In genomic region chr22:41512421-41513194, GRCh38 we compare ENCODE assay signal across 8 cellular contexts. TPM values are rescaled to one million over a fixed set of nuclear protein-coding genes. Genes with fewer than 3 reads are reported as not detected.
DNase-seq lines count a peak whose midpoint lies in the region; ATAC-seq and TF ChIP-seq lines count a peak whose summit lies in the region.

No MANE protein-coding gene starts in this region.

- H3K14ac ChIP-seq in neuronal stem cell (ENCODE audit: low read length): no peak overlapping the region

- peak overlapping the region; percentile 90 for H3K18ac ChIP-seq in neuronal stem cell (ENCODE audit: low read length)

- H2BK120ac ChIP-seq in neuronal stem cell (ENCODE audit: low read depth, low read length): peak overlapping the region; percentile 55

- H3K79me1 ChIP-seq in neuronal stem cell (ENCODE audit: low read depth, low read length): no peaks in the 10 kb centered on the region

- intact Hi-C loops in esophagus muscularis mucosa (cut with DNase I): loop anchor here (5.0 kb wide), 1 partner anchor 40 kb away; no protein-coding TSS in a partner anchor

- H3K27ac ChIP-seq in esophagus muscularis mucosa (replicated peaks in 1 of 4) (peak overlapping the region; percentile 75 to 80 (median 80)), neuronal stem cell (replicated peaks; ENCODE audit: low read length) (peak overlapping the region; percentile 48)

- H3K36me3 ChIP-seq in esophagus muscularis mucosa: peaks cover 29 to 98% (median 91%) of the 10 kb centered on the region in 4 donors
- peaks cover 36 to 87% of the 10 kb centered on the region in 2 donors for H3K36me3 ChIP-seq in neuronal stem cell (replicated peaks in 1 of 2; ENCODE audit: control insufficient read depth in 2 of 2, insufficient read depth in 2 of 2, low read length in 2 of 2)

- H3K9me3 ChIP-seq in esophagus muscularis mucosa (no peaks in the 10 kb centered on the region), neuronal stem cell (replicated peaks in 1 of 2; ENCODE audit: control insufficient read depth in 2 of 2, insufficient read depth in 1 of 2, low read depth in 1 of 2, low read length in 2 of 2) (no peaks in the 10 kb centered on the region)

- peaks cover 51 to 67% (median 62%) of the 10 kb centered on the region in 4 donors for H3K4me1 ChIP-seq in esophagus muscularis mucosa
- peaks cover 4 to 17% of the 10 kb centered on the region in 2 donors for H3K4me1 ChIP-seq in neuronal stem cell (ENCODE audit: control insufficient read depth in 2 of 2, insufficient read depth in 1 of 2, low read depth in 1 of 2, low read length in 2 of 2)

- H2BK5ac ChIP-seq in neuronal stem cell (ENCODE audit: low read length): peak overlapping the region; percentile 21

- DNase-seq in DMS79 treated with DMSO at 0.1 percent for 48 hours (lab: John Stamatoyannopoulos, UW) (peak; percentile 30), NCI-H226 (peak; percentile 62), esophagus muscularis mucosa (ENCODE audit: extremely low spot score) (no peak), neuronal stem cell (ENCODE audit: low spot score) (peak; percentile 57), UCSD-AML1 (lab: John Stamatoyannopoulos, UW; ENCODE audit: unreplicated experiment) (no peak)
- DNase-seq in activated effector memory CD4-positive, alpha-beta T cell treated with Interleukin-2 at 50 U/mL for 16 hours: no peak

- ATAC-seq in HG02571 (IDR thresholded peaks at IDR 0.05; ENCODE audit: unreplicated experiment) (no peak), HG03097 (IDR thresholded peaks at IDR 0.05; ENCODE audit: low FRiP score, unreplicated experiment) (no peak)

- H2BK12ac ChIP-seq in neuronal stem cell (ENCODE audit: low read length): peak overlapping the region; percentile 98

- TF ChIP-seq CTCF in esophagus muscularis mucosa (IDR thresholded peaks at IDR 0.05): no peak

- H3K27me3 ChIP-seq in esophagus muscularis mucosa: no peaks in the 10 kb centered on the region
- H3K27me3 ChIP-seq in neuronal stem cell (ENCODE audit: control insufficient read depth in 3 of 3, insufficient read depth in 3 of 3, low read depth in 1 of 3, low read length in 3 of 3): no peaks in the 10 kb centered on the region

- peak overlapping the region; percentile 52 for H3K4me2 ChIP-seq in neuronal stem cell (ENCODE audit: insufficient read depth, low read length, poor library complexity, severe bottlenecking)

- H3K4me3 ChIP-seq in esophagus muscularis mucosa (no peak overlapping the region), neuronal stem cell (ENCODE audit: low read length in 2 of 2) (no peak overlapping the region)

- TF ChIP-seq POLR2A in esophagus muscularis mucosa (IDR thresholded peaks at IDR 0.05; ENCODE audit: low read depth): no peak

- 62% methylated on average over 14 of the region's 17 CpGs for WGBS in esophagus muscularis mucosa
- WGBS in neuronal stem cell (ENCODE audit: extremely low coverage in 2 of 2, insufficient read length in 2 of 2, insufficient replicate concordance in 1 of 2), 2 donors: no CpG with 5 or more reads among the region's 17 CpGs

- peak overlapping the region; percentile 95 for H2AK5ac ChIP-seq in neuronal stem cell (ENCODE audit: low read depth, low read length)

- peak overlapping the region; percentile 91 for H2BK15ac ChIP-seq in neuronal stem cell (ENCODE audit: low read length)

- H3K23ac ChIP-seq in neuronal stem cell (ENCODE audit: low read depth, low read length, poor library complexity): no peak overlapping the region

- no peak overlapping the region for H2AFZ ChIP-seq in neuronal stem cell (ENCODE audit: low read length)

- H4K91ac ChIP-seq in neuronal stem cell (ENCODE audit: low read depth, low read length, poor library complexity): peak overlapping the region; percentile 46

- no peak for TF ChIP-seq EP300 in esophagus muscularis mucosa (IDR thresholded peaks at IDR 0.05)

- peak overlapping the region; percentile 86 for H3K9ac ChIP-seq in neuronal stem cell (ENCODE audit: low read depth, low read length, poor library complexity)

- no peak overlapping the region for H4K8ac ChIP-seq in neuronal stem cell (ENCODE audit: low read depth, low read length)

- no peak overlapping the region for H3K4ac ChIP-seq in neuronal stem cell (ENCODE audit: low read length)

RNA-seq across cellular contexts. Expression of gene POLR3H, which starts 31.7 kb away (rescaled TPM):
- total RNA-seq in esophagus muscularis mucosa: 10 to 100 TPM; 20.9 to 28.2 (median 23.0) TPM
- polyA plus RNA-seq in neuronal stem cell (2013, experiment 1 of 2): 16.8 TPM
- polyA plus RNA-seq in neuronal stem cell (2013, experiment 2 of 2): 16.3 TPM

RNA-seq across cellular contexts. Expression of gene ACO2, which starts 43.7 kb away (rescaled TPM):
- 100 to 1,000 TPM; 141 to 214 (median 166) TPM for total RNA-seq in esophagus muscularis mucosa
- 41.4 TPM for polyA plus RNA-seq in neuronal stem cell (2013, experiment 1 of 2)
- polyA plus RNA-seq in neuronal stem cell (2013, experiment 2 of 2): 40.9 TPM

RNA-seq across cellular contexts. Expression of gene PHF5A, which starts 44.1 kb away (rescaled TPM):
- total RNA-seq in esophagus muscularis mucosa: 10 to 100 TPM; 36.5 to 46.1 (median 42.2) TPM
- polyA plus RNA-seq in neuronal stem cell (2013, experiment 1 of 2): 63.9 TPM
- polyA plus RNA-seq in neuronal stem cell (2013, experiment 2 of 2): 61.6 TPM

RNA-seq across cellular contexts. Expression of gene CSDC2, which starts 48.2 kb away (rescaled TPM):
- 10 to 100 TPM in 1 of 4 donors, 1 to 10 TPM in 3; 2.9 to 12.4 (median 7.1) TPM for total RNA-seq in esophagus muscularis mucosa
- polyA plus RNA-seq in neuronal stem cell (2013, experiment 1 of 2): 1.4 TPM
- polyA plus RNA-seq in neuronal stem cell (2013, experiment 2 of 2): 1.4 TPM

Comparison
In these comparisons a context has a peak if more than half of its experiments do, and no peak if none do; other contexts are left out.
1. DNase-seq: peak in DMS79 treated with DMSO at 0.1 percent for 48 hours (single experiment), NCI-H226 (single experiment) and neuronal stem cell (single experiment); none in esophagus muscularis mucosa (single experiment), UCSD-AML1 (single experiment) and activated effector memory CD4-positive, alpha-beta T cell treated with Interleukin-2 at 50 U/mL for 16 hours (single experiment).